In the genomic region with DNA sequence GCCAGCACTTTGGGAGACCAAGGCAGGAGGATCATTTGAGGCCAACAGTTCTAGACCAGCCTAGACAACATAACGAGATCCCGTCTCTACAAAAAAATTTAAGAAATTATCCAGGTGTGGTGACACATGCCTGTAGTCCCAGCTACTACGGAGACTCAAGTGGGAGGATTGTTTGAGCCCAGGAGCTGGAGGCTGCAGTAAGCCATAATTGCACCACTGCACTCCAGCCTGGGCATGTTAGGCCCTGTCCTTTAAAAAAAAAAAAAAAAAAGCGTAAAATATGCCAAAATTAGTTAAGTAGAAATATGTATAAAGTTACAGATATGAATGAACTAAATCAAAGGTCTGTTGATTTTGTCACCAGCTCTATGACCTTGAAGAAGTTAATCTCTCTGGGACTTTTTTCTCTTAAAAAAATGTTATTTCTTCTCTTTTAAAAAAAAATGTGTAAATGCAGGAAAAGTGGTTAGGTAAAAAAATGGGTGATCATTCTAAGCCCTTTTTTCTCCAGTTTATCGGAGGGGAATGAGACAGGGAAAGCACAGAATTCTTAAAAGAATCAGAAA, we compare ENCODE assay signal across 3 cellular contexts.
TF ChIP-seq lines count a peak whose summit lies in the region.

No MANE protein-coding gene starts in this region.

TF ChIP-seq in HepG2, 621 proteins besides CTCF, POLR2A, EP300 and RAD21:
- TF ChIP-seq, protein P1, sequence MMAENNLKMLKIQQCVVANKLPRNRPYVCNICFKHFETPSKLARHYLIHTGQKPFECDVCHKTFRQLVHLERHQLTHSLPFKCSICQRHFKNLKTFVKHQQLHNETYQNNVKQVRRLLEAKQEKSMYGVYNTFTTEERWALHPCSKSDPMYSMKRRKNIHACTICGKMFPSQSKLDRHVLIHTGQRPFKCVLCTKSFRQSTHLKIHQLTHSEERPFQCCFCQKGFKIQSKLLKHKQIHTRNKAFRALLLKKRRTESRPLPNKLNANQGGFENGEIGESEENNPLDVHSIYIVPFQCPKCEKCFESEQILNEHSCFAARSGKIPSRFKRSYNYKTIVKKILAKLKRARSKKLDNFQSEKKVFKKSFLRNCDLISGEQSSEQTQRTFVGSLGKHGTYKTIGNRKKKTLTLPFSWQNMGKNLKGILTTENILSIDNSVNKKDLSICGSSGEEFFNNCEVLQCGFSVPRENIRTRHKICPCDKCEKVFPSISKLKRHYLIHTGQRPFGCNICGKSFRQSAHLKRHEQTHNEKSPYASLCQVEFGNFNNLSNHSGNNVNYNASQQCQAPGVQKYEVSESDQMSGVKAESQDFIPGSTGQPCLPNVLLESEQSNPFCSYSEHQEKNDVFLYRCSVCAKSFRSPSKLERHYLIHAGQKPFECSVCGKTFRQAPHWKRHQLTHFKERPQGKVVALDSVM (CRISPR knock-in tag; IDR thresholded peaks at IDR 0.05), result peak; percentile 58; the same call in 1 of the 2 replicates
- TF ChIP-seq CREB1 (IDR thresholded peaks at IDR 0.05) (no peak), CREB1 (CRISPR knock-in tag; IDR thresholded peaks at IDR 0.05) (no peak)

TF ChIP-seq in GM12878, 131 proteins besides CTCF, POLR2A, EP300 and RAD21 (continues in another document):
- TF ChIP-seq ETV6 (conservative IDR thresholded peaks at IDR 0.05 in 1 of 2, IDR thresholded peaks at IDR 0.05 in 1 of 2; ENCODE audit: borderline replicate concordance in 1 of 2, low read depth in 1 of 2), result no peak
- TF ChIP-seq, protein P2, sequence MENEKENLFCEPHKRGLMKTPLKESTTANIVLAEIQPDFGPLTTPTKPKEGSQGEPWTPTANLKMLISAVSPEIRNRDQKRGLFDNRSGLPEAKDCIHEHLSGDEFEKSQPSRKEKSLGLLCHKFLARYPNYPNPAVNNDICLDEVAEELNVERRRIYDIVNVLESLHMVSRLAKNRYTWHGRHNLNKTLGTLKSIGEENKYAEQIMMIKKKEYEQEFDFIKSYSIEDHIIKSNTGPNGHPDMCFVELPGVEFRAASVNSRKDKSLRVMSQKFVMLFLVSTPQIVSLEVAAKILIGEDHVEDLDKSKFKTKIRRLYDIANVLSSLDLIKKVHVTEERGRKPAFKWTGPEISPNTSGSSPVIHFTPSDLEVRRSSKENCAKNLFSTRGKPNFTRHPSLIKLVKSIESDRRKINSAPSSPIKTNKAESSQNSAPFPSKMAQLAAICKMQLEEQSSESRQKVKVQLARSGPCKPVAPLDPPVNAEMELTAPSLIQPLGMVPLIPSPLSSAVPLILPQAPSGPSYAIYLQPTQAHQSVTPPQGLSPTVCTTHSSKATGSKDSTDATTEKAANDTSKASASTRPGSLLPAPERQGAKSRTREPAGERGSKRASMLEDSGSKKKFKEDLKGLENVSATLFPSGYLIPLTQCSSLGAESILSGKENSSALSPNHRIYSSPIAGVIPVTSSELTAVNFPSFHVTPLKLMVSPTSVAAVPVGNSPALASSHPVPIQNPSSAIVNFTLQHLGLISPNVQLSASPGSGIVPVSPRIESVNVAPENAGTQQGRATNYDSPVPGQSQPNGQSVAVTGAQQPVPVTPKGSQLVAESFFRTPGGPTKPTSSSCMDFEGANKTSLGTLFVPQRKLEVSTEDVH (IDR thresholded peaks at IDR 0.05; ENCODE audit: low read depth, partially characterized antibody), result no peak
- TF ChIP-seq RAD51 (IDR thresholded peaks at IDR 0.05), result no peak
- TF ChIP-seq ZNF274 (IDR thresholded peaks at IDR 0.05; ENCODE audit: insufficient read depth, insufficient read length), result no peak
- no peak for TF ChIP-seq PML (IDR thresholded peaks at IDR 0.05; ENCODE audit: low read length)
- TF ChIP-seq, protein P3, sequence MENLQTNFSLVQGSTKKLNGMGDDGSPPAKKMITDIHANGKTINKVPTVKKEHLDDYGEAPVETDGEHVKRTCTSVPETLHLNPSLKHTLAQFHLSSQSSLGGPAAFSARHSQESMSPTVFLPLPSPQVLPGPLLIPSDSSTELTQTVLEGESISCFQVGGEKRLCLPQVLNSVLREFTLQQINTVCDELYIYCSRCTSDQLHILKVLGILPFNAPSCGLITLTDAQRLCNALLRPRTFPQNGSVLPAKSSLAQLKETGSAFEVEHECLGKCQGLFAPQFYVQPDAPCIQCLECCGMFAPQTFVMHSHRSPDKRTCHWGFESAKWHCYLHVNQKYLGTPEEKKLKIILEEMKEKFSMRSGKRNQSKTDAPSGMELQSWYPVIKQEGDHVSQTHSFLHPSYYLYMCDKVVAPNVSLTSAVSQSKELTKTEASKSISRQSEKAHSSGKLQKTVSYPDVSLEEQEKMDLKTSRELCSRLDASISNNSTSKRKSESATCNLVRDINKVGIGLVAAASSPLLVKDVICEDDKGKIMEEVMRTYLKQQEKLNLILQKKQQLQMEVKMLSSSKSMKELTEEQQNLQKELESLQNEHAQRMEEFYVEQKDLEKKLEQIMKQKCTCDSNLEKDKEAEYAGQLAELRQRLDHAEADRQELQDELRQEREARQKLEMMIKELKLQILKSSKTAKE (IDR thresholded peaks at IDR 0.05; ENCODE audit: low read depth, poor library complexity, severe bottlenecking), result no peak
- no peak for TF ChIP-seq CHD4 (IDR thresholded peaks at IDR 0.05)
- no peak for TF ChIP-seq SRF (IDR thresholded peaks at IDR 0.05; ENCODE audit: low read depth in 2 of 2, low read length in 2 of 2)
- TF ChIP-seq ZNF384 (IDR thresholded peaks at IDR 0.05; ENCODE audit: borderline replicate concordance, low read depth, low read length), result no peak
- no peak for TF ChIP-seq FOXK2 (IDR thresholded peaks at IDR 0.05)
- TF ChIP-seq KAT2A (conservative IDR thresholded peaks at IDR 0.05; ENCODE audit: control insufficient read depth, low read depth, low read length), result no peak
- no peak for TF ChIP-seq JUND (IDR thresholded peaks at IDR 0.05; ENCODE audit: low read depth, low read length)
- TF ChIP-seq MEF2A (IDR thresholded peaks at IDR 0.05; ENCODE audit: insufficient read depth, low read depth, low read length), result no peak
- no peak for TF ChIP-seq CEBPB (IDR thresholded peaks at IDR 0.05; ENCODE audit: borderline replicate concordance in 1 of 2, low read depth in 2 of 2, low read length in 2 of 2)
- TF ChIP-seq, protein P4, sequence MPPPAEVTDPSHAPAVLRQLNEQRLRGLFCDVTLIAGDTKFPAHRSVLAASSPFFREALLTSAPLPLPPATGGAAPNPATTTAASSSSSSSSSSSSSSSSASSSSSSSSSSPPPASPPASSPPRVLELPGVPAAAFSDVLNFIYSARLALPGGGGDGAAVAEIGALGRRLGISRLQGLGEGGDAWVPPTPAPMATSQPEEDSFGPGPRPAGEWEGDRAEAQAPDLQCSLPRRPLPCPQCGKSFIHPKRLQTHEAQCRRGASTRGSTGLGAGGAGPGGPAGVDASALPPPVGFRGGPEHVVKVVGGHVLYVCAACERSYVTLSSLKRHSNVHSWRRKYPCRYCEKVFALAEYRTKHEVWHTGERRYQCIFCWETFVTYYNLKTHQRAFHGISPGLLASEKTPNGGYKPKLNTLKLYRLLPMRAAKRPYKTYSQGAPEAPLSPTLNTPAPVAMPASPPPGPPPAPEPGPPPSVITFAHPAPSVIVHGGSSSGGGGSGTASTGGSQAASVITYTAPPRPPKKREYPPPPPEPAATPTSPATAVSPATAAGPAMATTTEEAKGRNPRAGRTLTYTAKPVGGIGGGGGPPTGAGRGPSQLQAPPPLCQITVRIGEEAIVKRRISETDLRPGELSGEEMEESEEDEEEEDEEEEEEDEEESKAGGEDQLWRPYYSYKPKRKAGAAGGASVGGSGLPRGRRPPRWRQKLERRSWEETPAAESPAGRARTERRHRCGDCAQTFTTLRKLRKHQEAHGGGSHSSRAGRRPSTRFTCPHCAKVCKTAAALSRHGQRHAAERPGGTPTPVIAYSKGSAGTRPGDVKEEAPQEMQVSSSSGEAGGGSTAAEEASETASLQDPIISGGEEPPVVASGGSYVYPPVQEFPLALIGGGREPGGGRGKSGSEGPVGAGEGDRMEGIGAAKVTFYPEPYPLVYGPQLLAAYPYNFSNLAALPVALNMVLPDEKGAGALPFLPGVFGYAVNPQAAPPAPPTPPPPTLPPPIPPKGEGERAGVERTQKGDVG (CRISPR knock-in tag; IDR thresholded peaks at IDR 0.05), result no peak

TF ChIP-seq in SK-N-SH treated with all-trans-retinoic acid at 6 μM for 48 hours, 23 proteins besides CTCF, POLR2A, EP300 and RAD21:
- TF ChIP-seq, protein P5, sequence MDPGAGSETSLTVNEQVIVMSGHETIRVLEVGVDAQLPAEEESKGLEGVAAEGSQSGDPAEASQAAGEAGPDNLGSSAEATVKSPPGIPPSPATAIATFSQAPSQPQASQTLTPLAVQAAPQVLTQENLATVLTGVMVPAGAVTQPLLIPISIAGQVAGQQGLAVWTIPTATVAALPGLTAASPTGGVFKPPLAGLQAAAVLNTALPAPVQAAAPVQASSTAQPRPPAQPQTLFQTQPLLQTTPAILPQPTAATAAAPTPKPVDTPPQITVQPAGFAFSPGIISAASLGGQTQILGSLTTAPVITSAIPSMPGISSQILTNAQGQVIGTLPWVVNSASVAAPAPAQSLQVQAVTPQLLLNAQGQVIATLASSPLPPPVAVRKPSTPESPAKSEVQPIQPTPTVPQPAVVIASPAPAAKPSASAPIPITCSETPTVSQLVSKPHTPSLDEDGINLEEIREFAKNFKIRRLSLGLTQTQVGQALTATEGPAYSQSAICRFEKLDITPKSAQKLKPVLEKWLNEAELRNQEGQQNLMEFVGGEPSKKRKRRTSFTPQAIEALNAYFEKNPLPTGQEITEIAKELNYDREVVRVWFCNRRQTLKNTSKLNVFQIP (CRISPR knock-in tag; IDR thresholded peaks at IDR 0.05; ENCODE audit: borderline replicate concordance, low read depth), result no peak
- TF ChIP-seq, protein P6, sequence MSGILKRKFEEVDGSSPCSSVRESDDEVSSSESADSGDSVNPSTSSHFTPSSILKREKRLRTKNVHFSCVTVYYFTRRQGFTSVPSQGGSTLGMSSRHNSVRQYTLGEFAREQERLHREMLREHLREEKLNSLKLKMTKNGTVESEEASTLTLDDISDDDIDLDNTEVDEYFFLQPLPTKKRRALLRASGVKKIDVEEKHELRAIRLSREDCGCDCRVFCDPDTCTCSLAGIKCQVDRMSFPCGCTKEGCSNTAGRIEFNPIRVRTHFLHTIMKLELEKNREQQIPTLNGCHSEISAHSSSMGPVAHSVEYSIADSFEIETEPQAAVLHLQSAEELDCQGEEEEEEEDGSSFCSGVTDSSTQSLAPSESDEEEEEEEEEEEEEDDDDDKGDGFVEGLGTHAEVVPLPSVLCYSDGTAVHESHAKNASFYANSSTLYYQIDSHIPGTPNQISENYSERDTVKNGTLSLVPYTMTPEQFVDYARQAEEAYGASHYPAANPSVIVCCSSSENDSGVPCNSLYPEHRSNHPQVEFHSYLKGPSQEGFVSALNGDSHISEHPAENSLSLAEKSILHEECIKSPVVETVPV (CRISPR knock-in tag; IDR thresholded peaks at IDR 0.05), result no peak
- TF ChIP-seq ISL1 (CRISPR knock-in tag; IDR thresholded peaks at IDR 0.05), result no peak
- TF ChIP-seq, protein P7, sequence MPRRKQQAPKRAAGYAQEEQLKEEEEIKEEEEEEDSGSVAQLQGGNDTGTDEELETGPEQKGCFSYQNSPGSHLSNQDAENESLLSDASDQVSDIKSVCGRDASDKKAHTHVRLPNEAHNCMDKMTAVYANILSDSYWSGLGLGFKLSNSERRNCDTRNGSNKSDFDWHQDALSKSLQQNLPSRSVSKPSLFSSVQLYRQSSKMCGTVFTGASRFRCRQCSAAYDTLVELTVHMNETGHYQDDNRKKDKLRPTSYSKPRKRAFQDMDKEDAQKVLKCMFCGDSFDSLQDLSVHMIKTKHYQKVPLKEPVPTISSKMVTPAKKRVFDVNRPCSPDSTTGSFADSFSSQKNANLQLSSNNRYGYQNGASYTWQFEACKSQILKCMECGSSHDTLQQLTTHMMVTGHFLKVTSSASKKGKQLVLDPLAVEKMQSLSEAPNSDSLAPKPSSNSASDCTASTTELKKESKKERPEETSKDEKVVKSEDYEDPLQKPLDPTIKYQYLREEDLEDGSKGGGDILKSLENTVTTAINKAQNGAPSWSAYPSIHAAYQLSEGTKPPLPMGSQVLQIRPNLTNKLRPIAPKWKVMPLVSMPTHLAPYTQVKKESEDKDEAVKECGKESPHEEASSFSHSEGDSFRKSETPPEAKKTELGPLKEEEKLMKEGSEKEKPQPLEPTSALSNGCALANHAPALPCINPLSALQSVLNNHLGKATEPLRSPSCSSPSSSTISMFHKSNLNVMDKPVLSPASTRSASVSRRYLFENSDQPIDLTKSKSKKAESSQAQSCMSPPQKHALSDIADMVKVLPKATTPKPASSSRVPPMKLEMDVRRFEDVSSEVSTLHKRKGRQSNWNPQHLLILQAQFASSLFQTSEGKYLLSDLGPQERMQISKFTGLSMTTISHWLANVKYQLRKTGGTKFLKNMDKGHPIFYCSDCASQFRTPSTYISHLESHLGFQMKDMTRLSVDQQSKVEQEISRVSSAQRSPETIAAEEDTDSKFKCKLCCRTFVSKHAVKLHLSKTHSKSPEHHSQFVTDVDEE (CRISPR knock-in tag; IDR thresholded peaks at IDR 0.05), result no peak
- no peak for TF ChIP-seq SNAI2 (CRISPR knock-in tag; IDR thresholded peaks at IDR 0.05)
- no peak for TF ChIP-seq ZNF70 (CRISPR knock-in tag; IDR thresholded peaks at IDR 0.05)
- no peak for TF ChIP-seq ZC3H10 (CRISPR knock-in tag; IDR thresholded peaks at IDR 0.05)
- TF ChIP-seq ARNTL (CRISPR knock-in tag; IDR thresholded peaks at IDR 0.05; ENCODE audit: borderline replicate concordance, low read depth), result no peak
- TF ChIP-seq ZFP30 (CRISPR knock-in tag; IDR thresholded peaks at IDR 0.05), result no peak
- no peak for TF ChIP-seq ESRRG (CRISPR knock-in tag; IDR thresholded peaks at IDR 0.05)
- no peak for TF ChIP-seq TOX (CRISPR knock-in tag; IDR thresholded peaks at IDR 0.05; ENCODE audit: borderline replicate concordance)
- TF ChIP-seq ZNF565 (CRISPR knock-in tag; conservative IDR thresholded peaks at IDR 0.05; ENCODE audit: low read depth), result no peak
- TF ChIP-seq ZFP3 (CRISPR knock-in tag; IDR thresholded peaks at IDR 0.05), result no peak
- no peak for TF ChIP-seq GLIS3 (CRISPR knock-in tag; IDR thresholded peaks at IDR 0.05)
- TF ChIP-seq, protein P8, sequence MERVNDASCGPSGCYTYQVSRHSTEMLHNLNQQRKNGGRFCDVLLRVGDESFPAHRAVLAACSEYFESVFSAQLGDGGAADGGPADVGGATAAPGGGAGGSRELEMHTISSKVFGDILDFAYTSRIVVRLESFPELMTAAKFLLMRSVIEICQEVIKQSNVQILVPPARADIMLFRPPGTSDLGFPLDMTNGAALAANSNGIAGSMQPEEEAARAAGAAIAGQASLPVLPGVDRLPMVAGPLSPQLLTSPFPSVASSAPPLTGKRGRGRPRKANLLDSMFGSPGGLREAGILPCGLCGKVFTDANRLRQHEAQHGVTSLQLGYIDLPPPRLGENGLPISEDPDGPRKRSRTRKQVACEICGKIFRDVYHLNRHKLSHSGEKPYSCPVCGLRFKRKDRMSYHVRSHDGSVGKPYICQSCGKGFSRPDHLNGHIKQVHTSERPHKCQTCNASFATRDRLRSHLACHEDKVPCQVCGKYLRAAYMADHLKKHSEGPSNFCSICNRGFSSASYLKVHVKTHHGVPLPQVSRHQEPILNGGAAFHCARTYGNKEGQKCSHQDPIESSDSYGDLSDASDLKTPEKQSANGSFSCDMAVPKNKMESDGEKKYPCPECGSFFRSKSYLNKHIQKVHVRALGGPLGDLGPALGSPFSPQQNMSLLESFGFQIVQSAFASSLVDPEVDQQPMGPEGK (CRISPR knock-in tag; IDR thresholded peaks at IDR 0.05; ENCODE audit: borderline replicate concordance), result no peak
